9 cellular contexts compared by ENCODE assay signal in genomic region chr5:147949711-147950573, GRCh38. TPM values are rescaled to one million over a fixed set of nuclear protein-coding genes. Genes with fewer than 3 reads are reported as not detected.
A peak's percentile ranks its signal among the peaks of the same experiment; 100 is the strongest.
DNase-seq lines count a peak whose midpoint lies in the region; ATAC-seq and TF ChIP-seq lines count a peak whose summit lies in the region.
"Had no signal": no experiment of that assay in that cellular context is flagged by ENCODE, and none has a peak within 500 bp of the region (broad histone marks: within the 10 kb centered on the region; RNA-seq: fewer than 3 reads in every experiment).

No MANE protein-coding gene starts in this region.

- POLR2A ChIA-PET in PC-3 (lab: Charles Lee; ENCODE audit: unreplicated experiment) = interaction anchor here (0.6 kb wide), 1 partner anchor 109 kb away, joined by 3 read pairs; no protein-coding TSS in a partner anchor

- DNase-seq in PC-3 (peak; percentile 85), epithelial cell of proximal tubule (ENCODE audit: low read depth) (peak; percentile 18), osteocyte (ENCODE audit: extremely low spot score, unreplicated experiment) (no peak), activated T-cell treated with anti-CD3 and anti-CD28 coated beads for 4 hours (no peak)

- no peak overlapping the region for H3K27ac Mint-ChIP-seq in osteocyte (ENCODE audit: unreplicated experiment)
- H3K27ac Mint-ChIP-seq: memory B cell had no signal

- H3K4me2 ChIP-seq in PC-3 (ENCODE audit: low read length) = no peak overlapping the region

- H3K9me3 Mint-ChIP-seq in osteocyte (ENCODE audit: unreplicated experiment) = no peaks in the 10 kb centered on the region
- H3K9me3 Mint-ChIP-seq: memory B cell had no signal

- no peak overlapping the region for H3K9ac ChIP-seq in PC-3 (ENCODE audit: low read length)

- H3K27me3 Mint-ChIP-seq in osteocyte (ENCODE audit: unreplicated experiment) = no peaks in the 10 kb centered on the region
- H3K27me3 Mint-ChIP-seq: memory B cell had no signal

- H4K20me1 ChIP-seq in PC-3 (ENCODE audit: low read length) = no peaks in the 10 kb centered on the region

- peaks cover 18% of the 10 kb centered on the region for H3K4me1 Mint-ChIP-seq in osteocyte (ENCODE audit: unreplicated experiment)
- H3K4me1 Mint-ChIP-seq: memory B cell had no signal

- H3K4me3 Mint-ChIP-seq in osteocyte (ENCODE audit: unreplicated experiment) = no peak overlapping the region
- H3K4me3 Mint-ChIP-seq: memory B cell had no signal

- H3K4me1 ChIP-seq in PC-3 (ENCODE audit: insufficient read depth, low read length) = no peaks in the 10 kb centered on the region

- ATAC-seq in GM19035 (IDR thresholded peaks at IDR 0.05; ENCODE audit: unreplicated experiment) (peak; percentile 92), HG03520 (IDR thresholded peaks at IDR 0.05; ENCODE audit: unreplicated experiment) (peak; percentile 83), PC-3 (peak; percentile 93), GM21737 (IDR thresholded peaks at IDR 0.05; ENCODE audit: unreplicated experiment) (no peak)

- no peaks in the 10 kb centered on the region for H3K27me3 ChIP-seq in PC-3 (ENCODE audit: low read length)

- CTCF ChIA-PET in PC-3 (lab: Charles Lee) = interaction anchor here (1.0 kb wide), 1 partner anchor 158 kb away, joined by 4 read pairs; no protein-coding TSS in a partner anchor

- no peaks in the 10 kb centered on the region for H3K79me2 ChIP-seq in PC-3 (ENCODE audit: low read length)

- H3K4me3 ChIP-seq in PC-3 (ENCODE audit: low read length) = no peak overlapping the region
- no peak overlapping the region for H3K4me3 ChIP-seq in epithelial cell of proximal tubule (ENCODE audit: low read depth, low read length)

- no peaks in the 10 kb centered on the region for H3F3A ChIP-seq in PC-3 (ENCODE audit: low read length, unreplicated experiment)

- H3K9me3 ChIP-seq in PC-3 (ENCODE audit: low read length) = no peaks in the 10 kb centered on the region

- peaks cover 6% of the 10 kb centered on the region for H3K36me3 Mint-ChIP-seq in osteocyte (ENCODE audit: unreplicated experiment)
- H3K36me3 Mint-ChIP-seq: memory B cell had no signal

- peak overlapping the region; percentile 30 for H2AFZ ChIP-seq in PC-3 (ENCODE audit: low read length)

- TF ChIP-seq CTCF in C4-2B (conservative IDR thresholded peaks at IDR 0.05) (peak; percentile 85), PC-3 (conservative IDR thresholded peaks at IDR 0.05; ENCODE audit: low read depth, low read length) (peak; percentile 96), epithelial cell of proximal tubule (conservative IDR thresholded peaks at IDR 0.05; ENCODE audit: low read depth, low read length) (peak; percentile 64), osteocyte (IDR thresholded peaks at IDR 0.05) (peak; percentile 74)

- BruUV-seq in PC-3 (replicated peaks; lab: Mats Ljungman, UMichigan) = no TSS peak

- intact Hi-C loops in PC-3 (cut with micrococcal nuclease) = loop anchor here (1.0 to 5.0 kb wide), 7 partner anchors 61 to 422 kb away; no protein-coding TSS in a partner anchor

- no peaks in the 10 kb centered on the region for H3K9me2 ChIP-seq in PC-3 (replicated peaks; ENCODE audit: low read length)

- H3K36me3 ChIP-seq in PC-3 (ENCODE audit: low read depth, low read length) = no peaks in the 10 kb centered on the region

- H3K27ac ChIP-seq in C4-2B (no peak overlapping the region), PC-3 (ENCODE audit: low read length) (no peak overlapping the region)

RNA-seq across cellular contexts. Expression of gene C5orf46, which starts 43.6 kb away (rescaled TPM):
- total RNA-seq in PC-3 (2014; rRNA removed) (59.9 and 78.7 TPM in 2 replicates), epithelial cell of proximal tubule (not detected in 2 replicates), osteocyte (not detected in 2 replicates)

Comparison
In these comparisons a context has a peak if more than half of its experiments do, and no peak if none do; other contexts are left out.
1. DNase-seq: peak in PC-3 (single experiment) and epithelial cell of proximal tubule (single experiment); none in osteocyte (single experiment) and activated T-cell treated with anti-CD3 and anti-CD28 coated beads for 4 hours (single experiment).
2. RNA of gene C5orf46, which starts 43.6 kb away (total RNA-seq): 59.9 to 78.7 TPM in PC-3; not detected in epithelial cell of proximal tubule and not detected in osteocyte; every median in the first group is over 10 times any median in the second.
3. Peak in every context shown above with its lines, with median percentiles within 50 percentile points of each other: CTCF ChIP-seq.